Comparison of ENCODE assay signal across 16 cellular contexts in the genomic region with DNA sequence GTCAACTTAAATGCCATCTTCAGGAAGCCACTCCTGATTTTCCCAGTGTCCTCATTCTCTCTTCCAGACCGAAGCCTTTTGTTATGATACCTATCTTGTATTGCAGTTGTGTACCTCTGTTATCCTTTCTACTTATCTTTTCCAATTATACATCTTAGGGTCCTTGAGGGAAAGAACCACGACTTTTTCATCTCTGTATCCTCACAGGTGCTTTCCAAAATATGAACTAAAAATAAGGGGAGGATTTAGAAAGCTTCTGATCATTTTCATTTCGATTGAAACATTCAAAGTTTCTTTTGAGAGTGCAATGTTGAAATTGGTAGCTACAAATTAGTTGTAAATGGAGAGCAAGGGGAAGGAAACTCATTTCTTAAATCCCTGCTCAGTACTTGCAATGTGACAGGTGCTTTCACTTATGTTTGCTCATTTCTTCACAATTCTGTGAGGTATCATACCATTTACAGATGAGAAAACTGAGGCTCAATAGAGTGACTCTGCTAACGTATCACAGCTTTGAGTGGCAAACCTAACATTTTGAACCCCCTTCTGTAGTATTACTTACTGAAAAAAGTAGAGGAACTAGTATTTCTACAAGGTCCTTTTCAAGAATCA. TPM values are rescaled to one million over a fixed set of nuclear protein-coding genes. Genes with fewer than 3 reads are reported as not detected.
"Had no signal": no experiment of that assay in that cellular context is flagged by ENCODE, and none has a peak within 500 bp of the region (broad histone marks: within the 10 kb centered on the region; RNA-seq: fewer than 3 reads in every experiment).

No MANE protein-coding gene starts in this region.

- H3K4me3 ChIP-seq: ascending aorta, lung, smooth muscle cell, thyroid gland, uterus had no signal

- H3K27ac Mint-ChIP-seq: activated CD8-positive, alpha-beta T cell treated with anti-CD3 and anti-CD28 coated beads for 36 hours; progenitor cell of endocrine pancreas had no signal

- DNase-seq: activated CD8-positive, alpha-beta T cell treated with anti-CD3 and anti-CD28 coated beads for 36 hours; activated effector memory CD4-positive, alpha-beta T cell treated with Interleukin-2 at 50 U/mL for 16 hours; hypothalamus; left cardiac atrium; naive thymus-derived CD8-positive, alpha-beta T cell; occipital lobe; right cardiac atrium; thyroid gland; uterus had no signal

- H3K4me3 Mint-ChIP-seq: activated CD8-positive, alpha-beta T cell treated with anti-CD3 and anti-CD28 coated beads for 36 hours had no signal

- ATAC-seq: activated CD8-positive, alpha-beta T cell treated with anti-CD3 and anti-CD28 coated beads for 36 hours; esophagus mucosa; naive thymus-derived CD8-positive, alpha-beta T cell had no signal

- H3K27me3 Mint-ChIP-seq: progenitor cell of endocrine pancreas had no signal

RNA-seq across cellular contexts. Expression of a gene that starts 34.2 kb away (rescaled TPM):
- total RNA-seq: activated CD8-positive, alpha-beta T cell treated with anti-CD3 and anti-CD28 coated beads for 36 hours; ascending aorta; dermis microvascular lymphatic vessel endothelial cell; esophagus mucosa; mononuclear cell; naive thymus-derived CD8-positive, alpha-beta T cell had no signal
